Comparison of ENCODE assay signal across 17 cellular contexts in genomic region chr7:151299940-151300665, GRCh38.
"Had no signal": no experiment of that assay in that cellular context is flagged by ENCODE, and none has a peak within 500 bp of the region (broad histone marks: within the 10 kb centered on the region; RNA-seq: fewer than 3 reads in every experiment).

No MANE protein-coding gene starts in this region.

- H3K27ac ChIP-seq: esophagus squamous epithelium, gastroesophageal sphincter, neutrophil, right atrium auricular region, upper lobe of left lung, uterus had no signal

- H3K9me3 ChIP-seq: neutrophil, right atrium auricular region, upper lobe of left lung, uterus had no signal

- H3K4me1 ChIP-seq: uterus had no signal

- ATAC-seq: effector memory CD8-positive, alpha-beta T cell; gastroesophageal sphincter; naive thymus-derived CD4-positive, alpha-beta T cell had no signal

- H3K36me3 ChIP-seq: esophagus squamous epithelium, gastroesophageal sphincter, neutrophil, right atrium auricular region, upper lobe of left lung, uterus had no signal

- FAIRE-seq: kidney, small intestine had no signal

- H3K27me3 ChIP-seq: right atrium auricular region had no signal

- DNase-seq: effector memory CD8-positive, alpha-beta T cell; esophagus squamous epithelium; foreskin fibroblast; glutamatergic neuron; immature natural killer cell; kidney; mammary epithelial cell; naive thymus-derived CD4-positive, alpha-beta T cell; nephron progenitor cell; small intestine; stimulated activated CD4-positive, alpha-beta T cell treated with anti-CD3 and anti-CD28 coated beads, Interleukin-12 subunit alpha, Interleukin-12 subunit beta, amount 100 ng/mL, for 4 hours; stimulated activated naive CD4-positive, alpha-beta T cell treated with Interleukin-2 at 50 U/mL for 16 hours; upper lobe of left lung; uterus had no signal

- H3K4me3 ChIP-seq: esophagus squamous epithelium, gastroesophageal sphincter, right atrium auricular region, upper lobe of left lung, uterus had no signal
